9 cellular contexts compared by ENCODE assay signal in the genomic region with DNA sequence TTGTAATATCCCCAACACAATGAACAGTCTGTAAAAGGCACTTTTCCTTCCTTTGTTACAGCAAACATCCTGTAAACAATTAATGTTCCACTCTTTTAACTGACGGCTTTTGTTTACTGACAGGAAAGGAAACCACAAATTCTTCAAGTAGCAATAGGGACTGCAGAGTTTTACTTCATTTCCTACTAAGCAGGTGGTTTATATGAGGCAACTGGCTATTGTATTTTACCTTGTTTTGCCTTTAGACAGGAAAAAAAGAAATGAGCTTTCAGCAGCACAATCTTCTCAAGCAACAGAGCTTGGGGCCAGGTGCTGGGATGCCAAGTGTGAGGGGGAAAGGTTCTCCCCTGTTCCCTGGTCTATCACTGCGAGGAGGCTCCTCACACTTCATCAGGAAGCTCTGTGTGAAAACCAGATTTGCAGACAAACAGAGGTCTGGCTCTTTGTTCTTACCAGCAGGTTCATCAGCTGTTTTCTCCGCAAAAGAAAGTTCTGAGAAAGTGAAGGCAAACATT. TPM values are rescaled to one million over a fixed set of nuclear protein-coding genes. Genes with fewer than 3 reads are reported as not detected.
DNase-seq lines count a peak whose midpoint lies in the region; ATAC-seq and TF ChIP-seq lines count a peak whose summit lies in the region.
"Had no signal": no experiment of that assay in that cellular context is flagged by ENCODE, and none has a peak within 500 bp of the region (broad histone marks: within the 10 kb centered on the region; RNA-seq: fewer than 3 reads in every experiment).

No MANE protein-coding gene starts in this region.

- H3K4me1 ChIP-seq in muscle layer of duodenum (ENCODE audit: control insufficient read depth in 1 of 2, insufficient read depth in 2 of 2, low read length in 2 of 2) = peaks cover 4 to 7% of the 10 kb centered on the region in 2 donors
- no peaks in the 10 kb centered on the region for H3K4me1 ChIP-seq in vagina

- ATAC-seq in GM18873 (IDR thresholded peaks at IDR 0.05; ENCODE audit: low FRiP score, unreplicated experiment) (peak; percentile 65), T-helper 17 cell (peak; percentile 78), HG02885 (IDR thresholded peaks at IDR 0.05; ENCODE audit: poor library complexity, unreplicated experiment) (no peak)

- TF ChIP-seq CTCF in vagina (IDR thresholded peaks at IDR 0.05) = no peak

- H3K27me3 ChIP-seq in muscle layer of duodenum (ENCODE audit: low read depth, low read length) = no peaks in the 10 kb centered on the region
- H3K27me3 ChIP-seq in vagina = no peaks in the 10 kb centered on the region

- peak overlapping the region; percentile 1 for H3K27ac ChIP-seq in muscle layer of duodenum (ENCODE audit: low read length)
- no peak overlapping the region for H3K27ac ChIP-seq in vagina

- H3K4me1 Mint-ChIP-seq in T-helper 17 cell = peaks cover 15% of the 10 kb centered on the region

- peak overlapping the region; percentile 61 for H3K27ac Mint-ChIP-seq in T-helper 17 cell

- peak overlapping the region; percentile 64 for H3K4me3 Mint-ChIP-seq in T-helper 17 cell

- no peaks in the 10 kb centered on the region for H3K27me3 Mint-ChIP-seq in T-helper 17 cell

- H3K36me3 ChIP-seq in muscle layer of duodenum (ENCODE audit: control insufficient read depth in 1 of 2, insufficient read depth in 2 of 2, low read length in 2 of 2) = no peaks in the 10 kb centered on the region
- no peaks in the 10 kb centered on the region for H3K36me3 ChIP-seq in vagina

- TF ChIP-seq POLR2A in vagina (IDR thresholded peaks at IDR 0.05) = no peak

- H3K9me3 ChIP-seq in T-helper 17 cell (ENCODE audit: control insufficient read depth, low read length, poor library complexity, severe bottlenecking) (no peaks in the 10 kb centered on the region), muscle layer of duodenum (ENCODE audit: control insufficient read depth in 1 of 2, low read length in 2 of 2) (no peaks in the 10 kb centered on the region), vagina (no peaks in the 10 kb centered on the region)

- intact Hi-C loops in vagina (cut with DNase I) = no loop called here

- H3K36me3 Mint-ChIP-seq in T-helper 17 cell (ENCODE audit: low read depth) = no peaks in the 10 kb centered on the region

- no peak overlapping the region for H3K4me3 ChIP-seq in muscle layer of duodenum (ENCODE audit: low read depth in 1 of 2, low read length in 2 of 2)
- H3K4me3 ChIP-seq in vagina = no peak overlapping the region

- peak; percentile 73 for DNase-seq in H4 (ENCODE audit: low spot score)
- no peak for DNase-seq in T-helper 17 cell
- no peak for DNase-seq in NCI-H1092 (lab: John Stamatoyannopoulos, UW)
- DNase-seq in vagina (ENCODE audit: extremely low spot score in 2 of 2) = no peak
- DNase-seq in DMS 273 treated with DMSO at 0.1 percent for 48 hours (lab: John Stamatoyannopoulos, UW) = no peak
- DNase-seq: stimulated activated CD4-positive, alpha-beta T cell treated with anti-CD3 and anti-CD28 coated beads, Interleukin-12 subunit alpha, Interleukin-12 subunit beta, amount 100 ng/mL, for 4 hours had no signal

RNA-seq across cellular contexts. Expression of gene SIPA1L2, which starts 51.2 kb away (rescaled TPM):
- 7.5 and 10.6 TPM in 2 replicates for total RNA-seq in H4 (2014; rRNA removed; shearing (Covaris generic))
- total RNA-seq in T-helper 17 cell = 1 to 10 TPM; 1.3 to 3.3 TPM
- total RNA-seq in vagina = 48.9 TPM
